ENCODE assay signal across 25 cellular contexts in genomic region chr12:65630555-65630954, GRCh38.
DNase-seq lines count a peak whose midpoint lies in the region; ATAC-seq and TF ChIP-seq lines count a peak whose summit lies in the region.
"Had no signal": no experiment of that assay in that cellular context is flagged by ENCODE, and none has a peak within 500 bp of the region (broad histone marks: within the 10 kb centered on the region; RNA-seq: fewer than 3 reads in every experiment).

No MANE protein-coding gene starts in this region.

- peaks cover 52% of the 10 kb centered on the region for H3F3A ChIP-seq in SK-N-SH (replicated peaks; ENCODE audit: insufficient read depth)

- peaks cover 0 to 2% (median 1%) of the 10 kb centered on the region in 5 donors for H3K9me3 Mint-ChIP-seq in CD8-positive, alpha-beta memory T cell
- H3K9me3 Mint-ChIP-seq: activated naive CD4-positive, alpha-beta T cell treated with anti-CD3 and anti-CD28 coated beads for 36 hours; central memory CD8-positive, alpha-beta T cell; type B pancreatic cell had no signal

- no peaks in the 10 kb centered on the region for H3K4me1 Mint-ChIP-seq in CD8-positive, alpha-beta memory T cell
- H3K4me1 Mint-ChIP-seq: activated CD4-positive, alpha-beta T cell treated with anti-CD3 and anti-CD28 coated beads for 36 hours; central memory CD8-positive, alpha-beta T cell; IgD-negative memory B cell; T-cell had no signal

- H3K27ac ChIP-seq in SK-N-SH (ENCODE audit: low read depth in 2 of 2, low read length in 1 of 2) (peak overlapping the region; percentile 78 to 100; a peak in 3 of 4 replicates), SJSA1 (peak overlapping the region; percentile 87), hepatocyte (peak overlapping the region; percentile 25), suprapubic skin (peak overlapping the region; percentile 85)
- H3K27ac ChIP-seq in CD8-positive, alpha-beta memory T cell (ENCODE audit: low read depth, low read length) = no peak overlapping the region
- H3K27ac ChIP-seq: stomach had no signal

- H3K9me2 ChIP-seq in SK-N-SH (no peaks in the 10 kb centered on the region), hepatocyte (replicated peaks; ENCODE audit: insufficient read depth) (no peaks in the 10 kb centered on the region)

- H3K4me1 ChIP-seq in SK-N-SH (ENCODE audit: control insufficient read depth in 1 of 2, insufficient read depth in 2 of 2, low read depth in 1 of 2, low read length in 1 of 2) = peaks cover 0 to 48% of the 10 kb centered on the region in 2 experiments; a peak in 2 of 4 replicates
- peaks cover 38% of the 10 kb centered on the region for H3K4me1 ChIP-seq in SJSA1 (replicated peaks)
- peaks cover 18% of the 10 kb centered on the region for H3K4me1 ChIP-seq in hepatocyte (ENCODE audit: insufficient read depth)
- peaks cover 30% of the 10 kb centered on the region for H3K4me1 ChIP-seq in suprapubic skin
- no peaks in the 10 kb centered on the region for H3K4me1 ChIP-seq in CD8-positive, alpha-beta memory T cell (ENCODE audit: insufficient read depth, low read length)
- H3K4me1 ChIP-seq: BE2C, gastroesophageal sphincter had no signal

- TF ChIP-seq EP300 in SK-N-SH (IDR thresholded peaks at IDR 0.05; ENCODE audit: borderline replicate concordance in 1 of 2, low read depth in 1 of 2, low read length in 1 of 2) = no peak
- no peak for TF ChIP-seq EP300 in suprapubic skin (IDR thresholded peaks at IDR 0.05)

- H3K36me3 ChIP-seq in SK-N-SH (replicated peaks in 1 of 2; ENCODE audit: control insufficient read depth in 1 of 2, insufficient read depth in 2 of 2, low read length in 1 of 2) = peaks cover 11 to 54% of the 10 kb centered on the region in 2 experiments
- no peaks in the 10 kb centered on the region for H3K36me3 ChIP-seq in SJSA1
- no peaks in the 10 kb centered on the region for H3K36me3 ChIP-seq in hepatocyte (replicated peaks; ENCODE audit: insufficient read depth, low read depth)
- H3K36me3 ChIP-seq in suprapubic skin = no peaks in the 10 kb centered on the region
- no peaks in the 10 kb centered on the region for H3K36me3 ChIP-seq in CD8-positive, alpha-beta memory T cell (ENCODE audit: insufficient read depth, low read length)
- H3K36me3 ChIP-seq: BE2C, gastroesophageal sphincter, stomach had no signal

- TF ChIP-seq CTCF in SK-N-SH (IDR thresholded peaks at IDR 0.05) (no peak), hepatocyte (IDR thresholded peaks at IDR 0.05; ENCODE audit: poor library complexity) (no peak), suprapubic skin (IDR thresholded peaks at IDR 0.05) (no peak)

- H3K36me3 Mint-ChIP-seq in CD8-positive, alpha-beta memory T cell = no peaks in the 10 kb centered on the region
- H3K36me3 Mint-ChIP-seq: IgD-negative memory B cell, T-cell, type B pancreatic cell had no signal

- ATAC-seq in SK-N-SH treated with all-trans-retinoic acid at 6 μM for 48 hours = no peak
- ATAC-seq: activated CD4-positive, alpha-beta T cell treated with anti-CD3 and anti-CD28 coated beads for 36 hours; gastroesophageal sphincter; T-cell had no signal

- H2AFZ ChIP-seq in SK-N-SH (ENCODE audit: low read depth) = no peak overlapping the region
- no peak overlapping the region for H2AFZ ChIP-seq in hepatocyte

- no peak for TF ChIP-seq RAD21 in SK-N-SH (IDR thresholded peaks at IDR 0.05; ENCODE audit: low read length)

- TF ChIP-seq POLR2A in suprapubic skin (IDR thresholded peaks at IDR 0.05) = no peak

- H3K27me3 Mint-ChIP-seq in CD8-positive, alpha-beta memory T cell = peaks cover 0 to 3% of the 10 kb centered on the region in 2 donors

- CTCF ChIA-PET in SK-N-SH (lab: Yijun Ruan, JAX) = no interaction called here
- CTCF ChIA-PET in CD8-positive, alpha-beta memory T cell (lab: Charles Lee) = no interaction called here

- H3K27me3 ChIP-seq in SK-N-SH (ENCODE audit: insufficient read depth) (no peaks in the 10 kb centered on the region), SJSA1 (replicated peaks) (no peaks in the 10 kb centered on the region), hepatocyte (no peaks in the 10 kb centered on the region), suprapubic skin (no peaks in the 10 kb centered on the region)
- no peaks in the 10 kb centered on the region for H3K27me3 ChIP-seq in CD8-positive, alpha-beta memory T cell (ENCODE audit: insufficient read depth, low read length, poor library complexity, severe bottlenecking)
- H3K27me3 ChIP-seq: BE2C, gastroesophageal sphincter had no signal

- no peak overlapping the region for H3K4me3 Mint-ChIP-seq in CD8-positive, alpha-beta memory T cell
- H3K4me3 Mint-ChIP-seq: activated CD4-positive, alpha-beta T cell treated with anti-CD3 and anti-CD28 coated beads for 36 hours; activated naive CD4-positive, alpha-beta T cell treated with anti-CD3 and anti-CD28 coated beads for 36 hours; central memory CD8-positive, alpha-beta T cell; IgD-negative memory B cell; T-cell had no signal

- H3K9me3 ChIP-seq in SK-N-SH (no peaks in the 10 kb centered on the region), SJSA1 (replicated peaks) (no peaks in the 10 kb centered on the region), hepatocyte (ENCODE audit: low read depth) (no peaks in the 10 kb centered on the region), suprapubic skin (no peaks in the 10 kb centered on the region)
- no peaks in the 10 kb centered on the region for H3K9me3 ChIP-seq in CD8-positive, alpha-beta memory T cell (ENCODE audit: low read length)
- H3K9me3 ChIP-seq: BE2C, gastroesophageal sphincter, stomach had no signal

- no peak overlapping the region for H3K4me3 ChIP-seq in SK-N-SH (ENCODE audit: low read depth in 2 of 2, low read length in 1 of 2)
- no peak overlapping the region for H3K4me3 ChIP-seq in SJSA1
- no peak overlapping the region for H3K4me3 ChIP-seq in hepatocyte
- no peak overlapping the region for H3K4me3 ChIP-seq in suprapubic skin
- no peak overlapping the region for H3K4me3 ChIP-seq in CD8-positive, alpha-beta memory T cell (ENCODE audit: low read length)
- H3K4me3 ChIP-seq: gastroesophageal sphincter, stomach had no signal

- POLR2A ChIA-PET in SK-N-SH (lab: Yijun Ruan, JAX) = no interaction called here
- POLR2A ChIA-PET in CD8-positive, alpha-beta memory T cell (lab: Charles Lee) = no interaction called here

- H3K9ac ChIP-seq in SK-N-SH = peak overlapping the region; percentile 82

- H4K20me1 ChIP-seq in SK-N-SH (ENCODE audit: insufficient read depth) (no peaks in the 10 kb centered on the region), hepatocyte (ENCODE audit: insufficient read depth, poor library complexity, severe bottlenecking) (no peaks in the 10 kb centered on the region)

- no peak for DNase-seq in SK-N-SH
- DNase-seq in SJSA1 (ENCODE audit: low read depth in 1 of 2, low spot score in 2 of 2) = no peak
- DNase-seq in hepatocyte (ENCODE audit: low spot score) = peak; percentile 45
- no peak for DNase-seq in suprapubic skin (ENCODE audit: low spot score in 2 of 2)
- no peak for DNase-seq in CD8-positive, alpha-beta memory T cell
- DNase-seq in NCI-H2029 (lab: John Stamatoyannopoulos, UW) = no peak
- no peak for DNase-seq in NOMO-1 treated with DMSO at 0.1 percent for 48 hours (lab: John Stamatoyannopoulos, UW; ENCODE audit: unreplicated experiment)
- DNase-seq: activated CD4-positive, alpha-beta T cell treated with anti-CD3 and anti-CD28 coated beads for 36 hours; activated naive CD4-positive, alpha-beta T cell treated with anti-CD3 and anti-CD28 coated beads for 36 hours; activated T-cell treated with anti-CD3 and anti-CD28 coated beads, Interleukin-2, amount 50 U/mL, for 48 hours; amygdala; BE2C; effector CD4-positive, alpha-beta T cell; NCI-H146; NCI-H526 treated with DMSO at 0.1 percent for 48 hours; nucleus accumbens; retina; Right ventricle myocardium superior; stomach; T-cell had no signal

- no peak overlapping the region for H3K27ac Mint-ChIP-seq in CD8-positive, alpha-beta memory T cell
- H3K27ac Mint-ChIP-seq: activated CD4-positive, alpha-beta T cell treated with anti-CD3 and anti-CD28 coated beads for 36 hours; activated naive CD4-positive, alpha-beta T cell treated with anti-CD3 and anti-CD28 coated beads for 36 hours; IgD-negative memory B cell; T-cell; type B pancreatic cell had no signal

- H3K79me2 ChIP-seq in SK-N-SH (ENCODE audit: insufficient read depth) = peaks cover 73% of the 10 kb centered on the region
- H3K79me2 ChIP-seq in hepatocyte = no peaks in the 10 kb centered on the region

- 28% methylated on average over 3 of the region's 3 CpGs for WGBS in SK-N-SH (ENCODE audit: low lambda C conversion rate)
- 34% methylated on average over 3 of the region's 3 CpGs for WGBS in hepatocyte (ENCODE audit: low lambda C conversion rate, missing lambda C conversion rate)
- 68% methylated on average over 3 of the region's 3 CpGs for WGBS in suprapubic skin

- H3K4me2 ChIP-seq in SK-N-SH (peak overlapping the region; percentile 42; the same call in 1 of the 2 replicates), hepatocyte (no peak overlapping the region)

TF ChIP-seq in SK-N-SH, 30 proteins besides CTCF, POLR2A, EP300 and RAD21:
- TF ChIP-seq TCF12 (IDR thresholded peaks at IDR 0.05) (no peak), ELF1 (IDR thresholded peaks at IDR 0.05) (no peak), MXI1 (IDR thresholded peaks at IDR 0.05; ENCODE audit: low read depth, low read length) (no peak), POLR2AphosphoS5 (IDR thresholded peaks at IDR 0.05; ENCODE audit: low read depth, low read length) (peak; percentile 3; the same call in 1 of the 2 replicates)

TF ChIP-seq in SK-N-SH treated with all-trans-retinoic acid at 6 μM for 48 hours, 23 proteins besides CTCF, POLR2A, EP300 and RAD21 (continues in another document):
- TF ChIP-seq PPARA (CRISPR knock-in tag; IDR thresholded peaks at IDR 0.05; ENCODE audit: borderline replicate concordance) (no peak), ZNF8 (CRISPR knock-in tag; IDR thresholded peaks at IDR 0.05) (no peak), POU6F1 (CRISPR knock-in tag; IDR thresholded peaks at IDR 0.05; ENCODE audit: borderline replicate concordance, low read depth) (no peak), ZFP3 (CRISPR knock-in tag; IDR thresholded peaks at IDR 0.05) (no peak)
